In the genomic region with DNA sequence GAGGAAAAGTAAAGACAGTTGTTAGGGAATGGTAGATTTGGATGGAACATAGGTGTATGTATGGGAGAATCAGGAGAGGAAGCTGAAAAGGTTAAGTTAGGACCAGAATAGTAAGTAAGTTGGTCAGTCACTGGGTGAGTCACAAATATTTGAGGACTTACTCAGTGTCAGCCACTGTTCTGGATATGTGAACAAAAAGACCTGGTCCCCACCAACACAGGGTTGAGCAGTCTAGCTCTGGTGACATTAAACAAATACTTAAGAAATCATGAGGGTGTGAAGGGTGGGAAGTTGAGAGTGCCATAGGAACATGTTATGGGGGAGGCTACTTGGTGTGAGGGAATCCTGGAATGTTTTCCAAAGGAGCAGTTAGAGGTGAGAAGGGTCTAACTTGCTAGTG, we compare ENCODE assay signal across 1 cellular context.
TF ChIP-seq lines count a peak whose summit lies in the region.

No MANE protein-coding gene starts in this region.

TF ChIP-seq in SK-N-SH, 30 proteins besides CTCF, POLR2A, EP300 and RAD21:
- TF ChIP-seq, protein P1, sequence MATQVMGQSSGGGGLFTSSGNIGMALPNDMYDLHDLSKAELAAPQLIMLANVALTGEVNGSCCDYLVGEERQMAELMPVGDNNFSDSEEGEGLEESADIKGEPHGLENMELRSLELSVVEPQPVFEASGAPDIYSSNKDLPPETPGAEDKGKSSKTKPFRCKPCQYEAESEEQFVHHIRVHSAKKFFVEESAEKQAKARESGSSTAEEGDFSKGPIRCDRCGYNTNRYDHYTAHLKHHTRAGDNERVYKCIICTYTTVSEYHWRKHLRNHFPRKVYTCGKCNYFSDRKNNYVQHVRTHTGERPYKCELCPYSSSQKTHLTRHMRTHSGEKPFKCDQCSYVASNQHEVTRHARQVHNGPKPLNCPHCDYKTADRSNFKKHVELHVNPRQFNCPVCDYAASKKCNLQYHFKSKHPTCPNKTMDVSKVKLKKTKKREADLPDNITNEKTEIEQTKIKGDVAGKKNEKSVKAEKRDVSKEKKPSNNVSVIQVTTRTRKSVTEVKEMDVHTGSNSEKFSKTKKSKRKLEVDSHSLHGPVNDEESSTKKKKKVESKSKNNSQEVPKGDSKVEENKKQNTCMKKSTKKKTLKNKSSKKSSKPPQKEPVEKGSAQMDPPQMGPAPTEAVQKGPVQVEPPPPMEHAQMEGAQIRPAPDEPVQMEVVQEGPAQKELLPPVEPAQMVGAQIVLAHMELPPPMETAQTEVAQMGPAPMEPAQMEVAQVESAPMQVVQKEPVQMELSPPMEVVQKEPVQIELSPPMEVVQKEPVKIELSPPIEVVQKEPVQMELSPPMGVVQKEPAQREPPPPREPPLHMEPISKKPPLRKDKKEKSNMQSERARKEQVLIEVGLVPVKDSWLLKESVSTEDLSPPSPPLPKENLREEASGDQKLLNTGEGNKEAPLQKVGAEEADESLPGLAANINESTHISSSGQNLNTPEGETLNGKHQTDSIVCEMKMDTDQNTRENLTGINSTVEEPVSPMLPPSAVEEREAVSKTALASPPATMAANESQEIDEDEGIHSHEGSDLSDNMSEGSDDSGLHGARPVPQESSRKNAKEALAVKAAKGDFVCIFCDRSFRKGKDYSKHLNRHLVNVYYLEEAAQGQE (IDR thresholded peaks at IDR 0.05; ENCODE audit: low read depth, low read length): no peak
- peak; percentile 76 for TF ChIP-seq JUND (IDR thresholded peaks at IDR 0.05)
- TF ChIP-seq SMC3 (IDR thresholded peaks at IDR 0.05; ENCODE audit: low read depth, low read length): no peak
- peak; percentile 73; the same call in 1 of the 2 replicates for TF ChIP-seq FOSL2 (IDR thresholded peaks at IDR 0.05; ENCODE audit: borderline replicate concordance, low read depth)
- TF ChIP-seq, protein P2, sequence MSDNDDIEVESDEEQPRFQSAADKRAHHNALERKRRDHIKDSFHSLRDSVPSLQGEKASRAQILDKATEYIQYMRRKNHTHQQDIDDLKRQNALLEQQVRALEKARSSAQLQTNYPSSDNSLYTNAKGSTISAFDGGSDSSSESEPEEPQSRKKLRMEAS (IDR thresholded peaks at IDR 0.05; ENCODE audit: low read depth): no peak
- TF ChIP-seq EZH2phosphoT487 (IDR thresholded peaks at IDR 0.05; ENCODE audit: borderline replicate concordance, low read depth): no peak
TF ChIP-seq in SK-N-SH: peak in this region for 2.
